ENCODE assay signal across 31 cellular contexts in the genomic region with DNA sequence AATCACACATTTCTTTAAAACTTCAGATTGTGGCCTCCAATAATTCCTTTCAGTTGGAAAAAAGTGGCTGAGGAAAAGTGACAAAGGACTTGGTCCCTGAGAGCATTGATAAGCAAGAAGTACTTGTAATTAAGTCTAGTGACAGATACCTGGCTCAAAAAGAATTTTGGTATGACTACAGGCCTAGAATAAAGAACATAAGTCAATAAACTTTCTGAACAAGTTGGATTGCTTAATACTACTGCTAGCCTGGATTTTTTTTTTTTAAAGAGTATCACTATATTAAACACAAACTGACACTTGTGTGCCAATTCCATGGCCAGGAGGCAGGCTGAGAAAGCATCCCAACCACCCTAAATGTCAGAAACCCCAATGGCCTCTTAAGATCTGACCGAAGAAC. TPM values are rescaled to one million over a fixed set of nuclear protein-coding genes. Genes with fewer than 3 reads are reported as not detected.
"Had no signal": no experiment of that assay in that cellular context is flagged by ENCODE, and none has a peak within 500 bp of the region (broad histone marks: within the 10 kb centered on the region; RNA-seq: fewer than 3 reads in every experiment).

No MANE protein-coding gene starts in this region.

- H3K27me3 Mint-ChIP-seq: dendritic cell treated with granulocyte-macrophage colony-stimulating factor and Interleukin-4, amounts not matched to agents 40 ng/mL and 50 ng/mL, for 4 days; effector memory CD8-positive, alpha-beta T cell; memory B cell had no signal

- H3K9me3 Mint-ChIP-seq: dendritic cell treated with granulocyte-macrophage colony-stimulating factor and Interleukin-4, amounts not matched to agents 40 ng/mL and 50 ng/mL, for 4 days; endodermal cell had no signal

- H3K4me1 ChIP-seq: colonic mucosa, esophagus squamous epithelium, gastrocnemius medialis, left ventricle myocardium inferior had no signal

- H3K36me3 ChIP-seq: colonic mucosa, esophagus squamous epithelium, gastrocnemius medialis, heart right ventricle, left ventricle myocardium inferior had no signal

- H3K4me1 Mint-ChIP-seq: endodermal cell, immature natural killer cell, memory B cell had no signal

- H3K27ac Mint-ChIP-seq: dendritic cell treated with granulocyte-macrophage colony-stimulating factor and Interleukin-4, amounts not matched to agents 40 ng/mL and 50 ng/mL, for 4 days; effector memory CD8-positive, alpha-beta T cell; endodermal cell; immature natural killer cell; memory B cell had no signal

- H3K27ac ChIP-seq: colonic mucosa, epithelial cell of prostate, esophagus squamous epithelium, gastrocnemius medialis, heart right ventricle, left ventricle myocardium inferior had no signal

- H3K4me3 Mint-ChIP-seq: dendritic cell treated with granulocyte-macrophage colony-stimulating factor and Interleukin-4, amounts not matched to agents 40 ng/mL and 50 ng/mL, for 4 days; effector memory CD8-positive, alpha-beta T cell; endodermal cell; immature natural killer cell; memory B cell had no signal

- H3K4me3 ChIP-seq: colonic mucosa, esophagus squamous epithelium, gastrocnemius medialis, heart right ventricle, left ventricle myocardium inferior, lung had no signal

- H3K36me3 Mint-ChIP-seq: memory B cell had no signal

- H3K9me3 ChIP-seq: colonic mucosa, esophagus squamous epithelium, gastrocnemius medialis, heart right ventricle, left ventricle myocardium inferior had no signal

- ATAC-seq: effector memory CD8-positive, alpha-beta T cell; esophagus mucosa; gastrocnemius medialis; heart right ventricle; left colon had no signal

- FAIRE-seq: endometrium, kidney had no signal

- H3K27me3 ChIP-seq: colonic mucosa, esophagus squamous epithelium, gastrocnemius medialis had no signal

- DNase-seq: cerebellar nuclear complex; colonic mucosa; cortex of kidney; effector CD8-positive, alpha-beta T cell; effector memory CD8-positive, alpha-beta T cell; endodermal cell; erythroblast; esophagus squamous epithelium; foreskin fibroblast; foreskin melanocyte; gastrocnemius medialis; glutamatergic neuron; head of caudate nucleus; heart right ventricle; hippocampal formation; immature natural killer cell; islet precursor cell; kidney; kidney glomerular epithelial cell; left colon; left ventricle myocardium inferior; mammary epithelial cell; mesendoderm; midbrain had no signal

RNA-seq across cellular contexts. Expression of gene GLRB, which starts 55.1 kb away (rescaled TPM):
- total RNA-seq: esophagus mucosa, mononuclear cell had no signal
- polyA plus RNA-seq: immature natural killer cell had no signal
